In genomic region chr1:75725861-75726361, GRCh38 we compare ENCODE assay signal across 8 cellular contexts. TPM values are rescaled to one million over a fixed set of nuclear protein-coding genes. Genes with fewer than 3 reads are reported as not detected.
A peak's percentile ranks its signal among the peaks of the same experiment; 100 is the strongest.
DNase-seq lines count a peak whose midpoint lies in the region; ATAC-seq, FAIRE-seq and TF ChIP-seq lines count a peak whose summit lies in the region.

No MANE protein-coding gene starts in this region.

- H3K9me3 Mint-ChIP-seq in activated naive CD8-positive, alpha-beta T cell treated with anti-CD3 and anti-CD28 coated beads, Interleukin-2, amount 10 ng/mL, durations not matched to agents 7 days and 5 days: no peaks in the 10 kb centered on the region

- TF ChIP-seq RAD21 in HCT116 (IDR thresholded peaks at IDR 0.05; ENCODE audit: low read depth) (no peak), HepG2 (CRISPR knock-in tag; IDR thresholded peaks at IDR 0.05) (0 out of 2 replicates have a peak, but pooled peaks have one; percentile 20)

- H3K27me3 ChIP-seq in A673 (replicated peaks; ENCODE audit: insufficient read depth, low read depth, low read length, poor library complexity): no peaks in the 10 kb centered on the region
- no peaks in the 10 kb centered on the region for H3K27me3 ChIP-seq in HCT116 (ENCODE audit: insufficient read depth, low read length)
- no peaks in the 10 kb centered on the region for H3K27me3 ChIP-seq in HepG2 (ENCODE audit: control insufficient read depth in 1 of 2, insufficient read depth in 2 of 2, low read length in 2 of 2)
- no peaks in the 10 kb centered on the region for H3K27me3 ChIP-seq in uterus

- H3K4me1 ChIP-seq in A673 (ENCODE audit: insufficient read depth, low read length, poor library complexity, severe bottlenecking): peaks cover 16% of the 10 kb centered on the region
- H3K4me1 ChIP-seq in HCT116 (ENCODE audit: control insufficient read depth in 1 of 2, insufficient read depth in 2 of 2, low read length in 2 of 2): peaks cover 12 to 25% of the 10 kb centered on the region in 2 experiments
- peaks cover 50% of the 10 kb centered on the region for H3K4me1 ChIP-seq in HepG2 (ENCODE audit: insufficient read depth, low read length)
- peaks cover 0 to 4% of the 10 kb centered on the region in 2 donors for H3K4me1 ChIP-seq in uterus

- H3K9ac ChIP-seq in HCT116 (ENCODE audit: low read length) (peak overlapping the region; percentile 87), HepG2 (ENCODE audit: insufficient read depth, low read depth, low read length) (peak overlapping the region; percentile 82)

- H3K27ac Mint-ChIP-seq in activated naive CD8-positive, alpha-beta T cell treated with anti-CD3 and anti-CD28 coated beads, Interleukin-2, amount 10 ng/mL, durations not matched to agents 7 days and 5 days: no peak overlapping the region

- H3K27me3 Mint-ChIP-seq in activated naive CD8-positive, alpha-beta T cell treated with anti-CD3 and anti-CD28 coated beads, Interleukin-2, amount 10 ng/mL, durations not matched to agents 7 days and 5 days: no peaks in the 10 kb centered on the region

- H3K9me3 ChIP-seq in A673 (ENCODE audit: low read depth, low read length, poor library complexity, severe bottlenecking) (no peaks in the 10 kb centered on the region), HCT116 (ENCODE audit: control insufficient read depth in 1 of 2, insufficient read depth in 1 of 2, low read depth in 1 of 2, low read length in 2 of 2) (no peaks in the 10 kb centered on the region), HepG2 (ENCODE audit: low read length) (no peaks in the 10 kb centered on the region), uterus (no peaks in the 10 kb centered on the region)

- WGBS in HepG2 (ENCODE audit: low lambda C conversion rate): 8% methylated on average over 11 of the region's 11 CpGs

- H3K36me3 ChIP-seq in A673 (ENCODE audit: insufficient read depth, low read length, poor library complexity, severe bottlenecking) (no peaks in the 10 kb centered on the region), HCT116 (ENCODE audit: control insufficient read depth in 1 of 2, insufficient read depth in 2 of 2, low read length in 2 of 2) (no peaks in the 10 kb centered on the region), HepG2 (replicated peaks in 1 of 2; ENCODE audit: control insufficient read depth in 1 of 2, insufficient read depth in 2 of 2, low read length in 2 of 2) (no peaks in the 10 kb centered on the region), uterus (no peaks in the 10 kb centered on the region)

- TF ChIP-seq POLR2A in HCT116 (IDR thresholded peaks at IDR 0.05; ENCODE audit: borderline replicate concordance, extremely low read depth, insufficient read depth, insufficient read length) (no peak), HepG2 (IDR thresholded peaks at IDR 0.05; ENCODE audit: insufficient read depth in 1 of 2, low read depth in 2 of 2, low read length in 2 of 2) (peak in 1 of 2 experiments; percentile 43; a peak in 1 of 4 replicates), uterus (IDR thresholded peaks at IDR 0.05) (no peak)

- H3K4me3 Mint-ChIP-seq in activated naive CD8-positive, alpha-beta T cell treated with anti-CD3 and anti-CD28 coated beads, Interleukin-2, amount 10 ng/mL, durations not matched to agents 7 days and 5 days: peak overlapping the region; percentile 98

- H3K9me2 ChIP-seq in HCT116 (ENCODE audit: insufficient read depth): no peaks in the 10 kb centered on the region

- peak overlapping the region; percentile 80 for H3K4me2 ChIP-seq in HCT116 (ENCODE audit: low read length)
- peak overlapping the region; percentile 82 for H3K4me2 ChIP-seq in HepG2 (ENCODE audit: low read depth, low read length)

- CTCF ChIA-PET in A673 (lab: Charles Lee) (no interaction called here), HCT116 (lab: Charles Lee) (no interaction called here), HepG2 (lab: Yijun Ruan, JAX; ENCODE audit: low intra/inter-chr PET ratio, low total read pairs) (no interaction called here)

- H4K20me1 ChIP-seq in HCT116 (ENCODE audit: insufficient read depth): no peaks in the 10 kb centered on the region
- peaks cover 8% of the 10 kb centered on the region; the same call in 1 of the 2 replicates for H4K20me1 ChIP-seq in HepG2 (ENCODE audit: insufficient read depth, low read length)

- TF ChIP-seq EP300 in HepG2 (IDR thresholded peaks at IDR 0.05; ENCODE audit: low read depth in 2 of 2, low read length in 2 of 2): peak in 1 of 2 experiments; percentile 50; a peak in 2 of 4 replicates
- no peak for TF ChIP-seq EP300 in HepG2 (CRISPR knock-in tag; IDR thresholded peaks at IDR 0.05; ENCODE audit: borderline replicate concordance)

- in situ Hi-C loops in HepG2 (cut with HindIII; ENCODE audit: extremely low pct_ligation_motif_present, low pct_unique_long_range_greater_than_20kb): loop anchor here (5.0 kb wide), 1 partner anchor 61 kb away; the partner anchor contains the start of gene RABGGTB

- FAIRE-seq in HepG2 (lab: Jason Lieb, UNC): peak; percentile 18

- POLR2A ChIA-PET in A673 (lab: Charles Lee; ENCODE audit: low non-redundant PET) (no interaction called here), HCT116 (lab: Charles Lee) (no interaction called here), HepG2 (lab: Yijun Ruan, JAX) (interaction anchor here (1.2 to 1.7 kb wide), 5 partner anchors 48 to 111 kb away, joined by 5 to 21 read pairs (median 5); partner anchors contain the start of gene RABGGTB)
- POLR2A ChIA-PET in activated naive CD8-positive, alpha-beta T cell treated with anti-CD3 and anti-CD28 coated beads, Interleukin-2, amount 10 ng/mL, durations not matched to agents 7 days and 5 days (lab: Charles Lee): no interaction called here

- no peak for TF ChIP-seq CTCF in A673 (conservative IDR thresholded peaks at IDR 0.05; ENCODE audit: low read depth, low read length)
- no peak for TF ChIP-seq CTCF in HCT116 (IDR thresholded peaks at IDR 0.05 in 2 of 3, conservative IDR thresholded peaks at IDR 0.05 in 1 of 3; ENCODE audit: borderline replicate concordance in 1 of 3, insufficient read depth in 1 of 3, low read depth in 2 of 3, low read length in 2 of 3)
- no peak for TF ChIP-seq CTCF in HepG2 (CRISPR knock-in tag; IDR thresholded peaks at IDR 0.05)
- TF ChIP-seq CTCF in uterus (IDR thresholded peaks at IDR 0.05): no peak

- no TSS peak for BruUV-seq in A673 (replicated peaks; lab: Mats Ljungman, UMichigan)
- BruUV-seq in HCT116 (replicated peaks; lab: Mats Ljungman, UMichigan): no TSS peak
- no TSS peak for BruUV-seq in HepG2 (replicated peaks; lab: Mats Ljungman, UMichigan)

- RAD21 ChIA-PET in HCT116 (lab: Charles Lee; ENCODE audit: low non-redundant PET in 1 of 2, low total read pairs in 2 of 2, uncharacterized antibody in 2 of 2, unreplicated experiment in 2 of 2): no interaction called here

- no peak for ATAC-seq in HCT116
- no peak for ATAC-seq in activated naive CD8-positive, alpha-beta T cell treated with anti-CD3 and anti-CD28 coated beads, Interleukin-2, amount 10 ng/mL, durations not matched to agents 7 days and 5 days (ENCODE audit: low read depth)
- ATAC-seq in HepG2: peak; percentile 2; the same call in 1 of the 3 replicates
- no peak for ATAC-seq in GM19328 (IDR thresholded peaks at IDR 0.05; ENCODE audit: unreplicated experiment)
- no peak for ATAC-seq in GM18873 (IDR thresholded peaks at IDR 0.05; ENCODE audit: low FRiP score, unreplicated experiment)

- intact Hi-C loops in A673 (cut with micrococcal nuclease; ENCODE audit: unreplicated experiment): loop anchor here (2.0 kb wide), 1 partner anchor 61 kb away; the partner anchor contains the start of gene RABGGTB
- intact Hi-C loops in HCT116 (cut with micrococcal nuclease): no loop called here
- intact Hi-C loops in HepG2 (cut with micrococcal nuclease; ENCODE audit: unreplicated experiment): loop anchor here (1.0 to 2.0 kb wide), 2 partner anchors 60 to 111 kb away; partner anchors contain the start of gene RABGGTB
- intact Hi-C loops in uterus (cut with DNase I; ENCODE audit: low total_unique reads): no loop called here

- H3K4me3 ChIP-seq in A673 (ENCODE audit: low read depth, low read length, poor library complexity, severe bottlenecking): peak overlapping the region; percentile 96
- peak overlapping the region; percentile 85 to 88 for H3K4me3 ChIP-seq in HCT116 (replicated peaks in 1 of 2; ENCODE audit: low read depth in 1 of 2, low read length in 2 of 2)
- peak overlapping the region; percentile 86 to 98 (median 95) for H3K4me3 ChIP-seq in HepG2 (replicated peaks in 1 of 3; ENCODE audit: insufficient read depth in 1 of 3, low read depth in 2 of 3, low read length in 3 of 3)
- peak overlapping the region; percentile 72 to 83 for H3K4me3 ChIP-seq in uterus

- DNase-seq in A673 (ENCODE audit: low spot score) (no peak), HCT116 (ENCODE audit: low read depth, low spot score) (no peak), HepG2 (ENCODE audit: low spot score) (peak; percentile 72), uterus (no peak)
- DNase-seq in activated naive CD8-positive, alpha-beta T cell treated with anti-CD3 and anti-CD28 coated beads, Interleukin-2, amount 10 ng/mL, durations not matched to agents 7 days and 5 days: no peak
- no peak for DNase-seq in stimulated activated CD4-positive, alpha-beta T cell treated with anti-CD3 and anti-CD28 coated beads, Interleukin-2, amount 100 ng/mL, for 48 hours

- peaks cover 31% of the 10 kb centered on the region for H3K4me1 Mint-ChIP-seq in activated naive CD8-positive, alpha-beta T cell treated with anti-CD3 and anti-CD28 coated beads, Interleukin-2, amount 10 ng/mL, durations not matched to agents 7 days and 5 days

- H2AFZ ChIP-seq in HCT116 (ENCODE audit: low read depth, low read length, poor library complexity, severe bottlenecking) (no peak overlapping the region), HepG2 (ENCODE audit: low read length) (no peak overlapping the region)

- peak overlapping the region; percentile 77 for H3K27ac ChIP-seq in A673 (ENCODE audit: low read depth, low read length, poor library complexity, severe bottlenecking)
- H3K27ac ChIP-seq in HCT116 (ENCODE audit: low read depth, low read length): peak overlapping the region; percentile 47; the same call in 1 of the 2 replicates
- H3K27ac ChIP-seq in HepG2 (ENCODE audit: extremely low read length, insufficient read depth, low read length): peak overlapping the region; percentile 91
- H3K27ac ChIP-seq in uterus: peak overlapping the region; percentile 92 to 93

- H3K79me2 ChIP-seq in HCT116 (ENCODE audit: insufficient read depth, low read length): peaks cover 51% of the 10 kb centered on the region
- H3K79me2 ChIP-seq in HepG2 (ENCODE audit: insufficient read depth, low read length): peaks cover 42% of the 10 kb centered on the region

- peaks cover 8% of the 10 kb centered on the region for H3K36me3 Mint-ChIP-seq in activated naive CD8-positive, alpha-beta T cell treated with anti-CD3 and anti-CD28 coated beads, Interleukin-2, amount 10 ng/mL, durations not matched to agents 7 days and 5 days

RNA-seq across cellular contexts. Expression of gene ACADM, which starts 1.4 kb away (rescaled TPM):
- total RNA-seq in A673 (2021) (35.6 and 37.3 TPM in 2 replicates), HCT116 (2021; ENCODE audit: unreplicated experiment) (48.7 TPM), HepG2 (2016; rRNA removed; fragmentation: Illumina TruSeq; extraction: Trizol) (92.2 and 133 TPM in 2 replicates), uterus (100 to 1,000 TPM in 1 of 4 donors, 10 to 100 TPM in 3; 44.0 to 174 (median 65.4) TPM)
- polyA plus RNA-seq in HCT116 (2012): 14.9 and 24.9 TPM in 2 replicates
- 10 to 100 TPM; 34.9 to 37.5 TPM for total RNA-seq in activated naive CD8-positive, alpha-beta T cell treated with anti-CD3 and anti-CD28 coated beads, Interleukin-2, amount 10 ng/mL, durations not matched to agents 7 days and 5 days
- total RNA-seq in HepG2 (2016; cell fraction: cytosol; rRNA removed; fragmentation: Illumina TruSeq; extraction: Trizol; ENCODE audit: low read depth): 22.1 and 22.6 TPM in 2 replicates
- 91.7 and 143 TPM in 2 replicates for total RNA-seq in HepG2 (2016; cell fraction: insoluble cytoplasmic fraction; rRNA removed; fragmentation: Illumina TruSeq; extraction: Trizol)
- total RNA-seq in HepG2 (2016; cell fraction: membrane; rRNA removed; fragmentation: Illumina TruSeq; extraction: Trizol): 24.5 and 27.9 TPM in 2 replicates
- total RNA-seq in HepG2 (2016; cell fraction: nucleus; rRNA removed; fragmentation: Illumina TruSeq; extraction: Trizol): 52.8 and 55.5 TPM in 2 replicates
- 37.1 and 43.7 TPM in 2 replicates for polyA plus RNA-seq in HepG2 (2011; rRNA removed)
- 19.2 and 30.6 TPM in 2 replicates for polyA plus RNA-seq in HepG2 (2011; cell fraction: cytosol; rRNA removed)
- 16.8 and 25.8 TPM in 2 replicates for polyA plus RNA-seq in HepG2 (2011; cell fraction: nucleus; rRNA removed)
- polyA plus RNA-seq in HepG2 (2012): 65.4 and 101 TPM in 2 replicates
- polyA plus RNA-seq in HepG2 (2016; cell fraction: cytosol; fragmentation: Illumina TruSeq; extraction: Trizol; ENCODE audit: low read depth): 7.0 and 7.2 TPM in 2 replicates
- 113 and 123 TPM in 2 replicates for polyA plus RNA-seq in HepG2 (2016; cell fraction: insoluble cytoplasmic fraction; fragmentation: Illumina TruSeq; extraction: Trizol; ENCODE audit: low read depth)
- 14.2 and 14.7 TPM in 2 replicates for polyA plus RNA-seq in HepG2 (2016; cell fraction: membrane; fragmentation: Illumina TruSeq; extraction: Trizol; ENCODE audit: low read depth)
- polyA plus RNA-seq in HepG2 (2016; cell fraction: nucleus; fragmentation: Illumina TruSeq; extraction: Trizol; ENCODE audit: insufficient read depth, low read depth): 45.9 and 47.6 TPM in 2 replicates
- polyA minus RNA-seq in HepG2 (2011; rRNA and poly(A)+ RNA removed; ENCODE audit: low replicate concordance): 7.9 and 12.5 TPM in 2 replicates
- polyA minus RNA-seq in HepG2 (2011; cell fraction: cytosol; rRNA and poly(A)+ RNA removed): 18.5 and 23.1 TPM in 2 replicates
- polyA minus RNA-seq in HepG2 (2011; cell fraction: nucleus; rRNA and poly(A)+ RNA removed): 85.0 and 85.5 TPM in 2 replicates

Comparison
In these comparisons a context has a peak if more than half of its experiments do, and no peak if none do; other contexts are left out.
1. intact Hi-C loops: an anchor here in A673 (2.0 kb wide) and HepG2 (1.0 to 2.0 kb wide); none called in HCT116 and uterus.